21 cellular contexts compared by ENCODE assay signal in the genomic region with DNA sequence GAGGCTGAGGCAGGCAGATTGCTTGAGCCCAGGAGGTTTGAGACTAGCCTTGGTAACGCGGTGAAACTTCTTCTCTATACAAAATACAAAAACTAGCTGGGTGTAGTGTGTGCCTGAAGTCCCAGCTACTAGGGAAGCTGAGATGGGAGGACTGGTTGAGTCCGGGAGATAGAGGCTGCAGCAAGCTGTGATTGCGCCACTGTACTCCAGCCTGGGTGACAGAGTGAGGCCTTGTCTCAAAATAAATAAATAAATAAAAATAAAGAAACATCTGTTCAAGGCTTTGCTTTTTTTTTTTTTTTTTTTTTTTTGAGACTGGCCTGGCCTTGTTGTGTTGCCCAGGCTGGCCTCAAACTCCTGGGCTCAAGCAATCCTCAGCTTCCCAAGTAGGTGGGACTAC.
"Had no signal": no experiment of that assay in that cellular context is flagged by ENCODE, and none has a peak within 500 bp of the region (broad histone marks: within the 10 kb centered on the region; RNA-seq: fewer than 3 reads in every experiment).

No MANE protein-coding gene starts in this region.

- DNase-seq: activated B cell treated with CpG ODN at 0.5 μM for 24 hours; activated CD4-positive, alpha-beta T cell treated with anti-CD3 and anti-CD28 coated beads, Interleukin-2, amount 10 ng/mL, durations not matched to agents 24 days and 14 days; activated CD8-positive, alpha-beta memory T cell treated with anti-CD3 and anti-CD28 coated beads, Interleukin-2, amount 50 U/mL, for 4 hours; activated CD8-positive, alpha-beta T cell treated with anti-CD3 and anti-CD28 coated beads, Interleukin-2, amount 10 ng/mL, durations not matched to agents 7 days and 5 days; activated effector memory CD4-positive, alpha-beta T cell treated with anti-CD3 and anti-CD28 coated beads, Interleukin-2, amount 50 U/mL, for 16 hours; activated T-cell treated with anti-CD3 and anti-CD28 coated beads, Interleukin-2, amount 50 U/mL, for 48 hours; body of pancreas; caudate nucleus; erythroblast; hippocampal formation; kidney; left ventricle myocardium inferior; occipital lobe; right cardiac atrium; T-helper 17 cell had no signal

- H3K4me1 ChIP-seq: body of pancreas, left ventricle myocardium inferior, prostate gland, suprapubic skin had no signal

- H3K4me3 ChIP-seq: body of pancreas, left ventricle myocardium inferior, prostate gland, smooth muscle cell, suprapubic skin, upper lobe of left lung had no signal

- H3K36me3 ChIP-seq: left ventricle myocardium inferior, prostate gland, suprapubic skin, upper lobe of left lung had no signal

- H3K27me3 ChIP-seq: body of pancreas, suprapubic skin, upper lobe of left lung had no signal

- H3K27ac ChIP-seq: body of pancreas, left ventricle myocardium inferior, prostate gland, suprapubic skin, upper lobe of left lung had no signal

- FAIRE-seq: colon, kidney, TTC549 had no signal

- H3K4me2 ChIP-seq: smooth muscle cell had no signal

- H3K9me3 ChIP-seq: body of pancreas, left ventricle myocardium inferior, prostate gland, suprapubic skin, upper lobe of left lung had no signal
